ENCODE assay signal across 21 cellular contexts in genomic region chr20:46963758-46964181, GRCh38.
DNase-seq lines count a peak whose midpoint lies in the region; ATAC-seq, FAIRE-seq and TF ChIP-seq lines count a peak whose summit lies in the region.
"Had no signal": no experiment of that assay in that cellular context is flagged by ENCODE, and none has a peak within 500 bp of the region (broad histone marks: within the 10 kb centered on the region; RNA-seq: fewer than 3 reads in every experiment).

No MANE protein-coding gene starts in this region.

- H2BK120ac ChIP-seq in trophoblast cell (ENCODE audit: insufficient read depth, low read length, poor library complexity): no peak overlapping the region

- no peak overlapping the region for H2BK5ac ChIP-seq in trophoblast cell (ENCODE audit: low read depth, low read length, poor library complexity)

- no peak for FAIRE-seq in bronchial epithelial cell (lab: Jason Lieb, UNC)
- FAIRE-seq: GM18507, GM19239 had no signal

- no peaks in the 10 kb centered on the region for H3K79me1 ChIP-seq in trophoblast cell (ENCODE audit: low read length)

- BruUV-seq in PC-3 (replicated peaks; lab: Mats Ljungman, UMichigan): no TSS peak

- WGBS in trophoblast cell (ENCODE audit: extremely low coverage, insufficient coverage, insufficient read length): no CpG with 5 or more reads among the region's 8 CpGs

- CTCF ChIA-PET in PC-3 (lab: Charles Lee): no interaction called here

- H3K4me1 ChIP-seq in PC-3 (ENCODE audit: insufficient read depth, low read length) (peaks cover 33% of the 10 kb centered on the region), trophoblast cell (ENCODE audit: control insufficient read depth in 1 of 2, insufficient read depth in 2 of 2, low read length in 2 of 2) (peaks cover 3 to 6% of the 10 kb centered on the region in 2 experiments)
- H3K4me1 ChIP-seq: gastroesophageal sphincter, left ventricle myocardium inferior, upper lobe of right lung had no signal

- no peak overlapping the region for H3K4me3 ChIP-seq in PC-3 (ENCODE audit: low read length)
- H3K4me3 ChIP-seq in bronchial epithelial cell (ENCODE audit: low read depth, low read length): no peak overlapping the region
- no peak overlapping the region for H3K4me3 ChIP-seq in trophoblast cell (ENCODE audit: low read depth, low read length)
- H3K4me3 ChIP-seq: BLaER1, gastroesophageal sphincter, left ventricle myocardium inferior, upper lobe of right lung had no signal

- no peak overlapping the region for H4K91ac ChIP-seq in trophoblast cell (ENCODE audit: low read depth, low read length)

- H2AFZ ChIP-seq in PC-3 (ENCODE audit: low read length): 0 out of 2 replicates have a peak overlapping the region, but pooled peaks have one; percentile 12
- H2AFZ ChIP-seq in trophoblast cell (ENCODE audit: insufficient read depth, low read length, poor library complexity): no peak overlapping the region

- DNase-seq in MV-4-11 (lab: John Stamatoyannopoulos, UW) (peak; percentile 79), PC-3 (peak; percentile 81), bronchial epithelial cell (ENCODE audit: low read depth) (peak; percentile 74), trophoblast cell (peak; percentile 57 to 77), DMS153 treated with DMSO at 0.1 percent for 48 hours (lab: John Stamatoyannopoulos, UW; ENCODE audit: unreplicated experiment) (no peak), NCI-H2081 treated with DMSO at 0.1 percent for 48 hours (lab: John Stamatoyannopoulos, UW) (no peak), HT-29 (ENCODE audit: low spot score) (no peak)
- DNase-seq: cerebellar nuclear complex; effector memory CD8-positive, alpha-beta T cell; HFFc6; left ventricle myocardium inferior; NCI-H1048; stimulated activated naive B cell treated with anti-CD40 and anti-IgM and Interleukin-4, amounts not matched to agents 10 μg/mL and 1 μg/mL and 100 μg/mL, for 72 hours; T-cell; upper lobe of right lung had no signal

- TF ChIP-seq CTCF in PC-3 (conservative IDR thresholded peaks at IDR 0.05; ENCODE audit: low read depth, low read length): no peak
- no peak for TF ChIP-seq CTCF in bronchial epithelial cell (IDR thresholded peaks at IDR 0.05; ENCODE audit: insufficient read depth, low read length, severe bottlenecking)

- no peak overlapping the region for H4K12ac ChIP-seq in trophoblast cell (ENCODE audit: low read depth, low read length)

- no peak overlapping the region for H3K4ac ChIP-seq in trophoblast cell (ENCODE audit: low read depth, low read length)

- H3K9ac ChIP-seq in PC-3 (ENCODE audit: low read length) (no peak overlapping the region), trophoblast cell (ENCODE audit: low read length) (no peak overlapping the region)
- H3K9ac ChIP-seq: BLaER1 had no signal

- no peak overlapping the region for H3K14ac ChIP-seq in trophoblast cell (ENCODE audit: low read length)

- H3K23ac ChIP-seq in trophoblast cell (ENCODE audit: low read length): no peak overlapping the region

- H3K9me3 ChIP-seq in PC-3 (ENCODE audit: low read length): no peaks in the 10 kb centered on the region
- no peaks in the 10 kb centered on the region for H3K9me3 ChIP-seq in trophoblast cell (ENCODE audit: insufficient read depth, low read depth, low read length)
- H3K9me3 ChIP-seq: BLaER1, gastroesophageal sphincter, upper lobe of right lung had no signal

- POLR2A ChIA-PET in PC-3 (lab: Charles Lee; ENCODE audit: unreplicated experiment): no interaction called here

- H3K79me2 ChIP-seq in PC-3 (ENCODE audit: low read length) (no peaks in the 10 kb centered on the region), trophoblast cell (ENCODE audit: control insufficient read depth, insufficient read depth, low read length, poor library complexity) (no peaks in the 10 kb centered on the region)

- ATAC-seq in PC-3: no peak
- ATAC-seq in HG02884 (IDR thresholded peaks at IDR 0.05; ENCODE audit: unreplicated experiment): no peak
- ATAC-seq: effector memory CD8-positive, alpha-beta T cell; gastroesophageal sphincter; Panc1; stimulated activated naive B cell treated with anti-CD40 and anti-IgM and Interleukin-4, amounts not matched to agents 10 μg/mL and 1 μg/mL and 100 μg/mL, for 72 hours; T-cell; upper lobe of right lung had no signal

- no peaks in the 10 kb centered on the region for H3K27me3 ChIP-seq in PC-3 (ENCODE audit: low read length)
- H3K27me3 ChIP-seq in bronchial epithelial cell (ENCODE audit: control insufficient read depth, insufficient read depth, low read length): no peaks in the 10 kb centered on the region
- no peaks in the 10 kb centered on the region for H3K27me3 ChIP-seq in trophoblast cell (ENCODE audit: insufficient read depth, low read length)
- H3K27me3 ChIP-seq: BLaER1, upper lobe of right lung had no signal

- H3K9me2 ChIP-seq in PC-3 (replicated peaks; ENCODE audit: low read length): no peaks in the 10 kb centered on the region

- no peaks in the 10 kb centered on the region for H3F3A ChIP-seq in PC-3 (ENCODE audit: low read length, unreplicated experiment)

- H2AK5ac ChIP-seq in trophoblast cell (ENCODE audit: low read length): no peak overlapping the region

- H4K8ac ChIP-seq in trophoblast cell (ENCODE audit: low read depth, low read length): no peak overlapping the region

- H2BK12ac ChIP-seq in trophoblast cell (ENCODE audit: low read length): no peak overlapping the region

- no peaks in the 10 kb centered on the region for H3K36me3 ChIP-seq in PC-3 (ENCODE audit: low read depth, low read length)
- no peaks in the 10 kb centered on the region for H3K36me3 ChIP-seq in bronchial epithelial cell (ENCODE audit: control insufficient read depth, insufficient read depth, low read length)
- no peaks in the 10 kb centered on the region for H3K36me3 ChIP-seq in trophoblast cell (ENCODE audit: control insufficient read depth in 1 of 2, insufficient read depth in 2 of 2, low read length in 2 of 2)
- H3K36me3 ChIP-seq: BLaER1, gastroesophageal sphincter, left ventricle myocardium inferior, upper lobe of right lung had no signal

- intact Hi-C loops in PC-3 (cut with micrococcal nuclease): no loop called here

- H3K4me2 ChIP-seq in PC-3 (ENCODE audit: low read length) (0 out of 2 replicates have a peak overlapping the region, but pooled peaks have one; percentile 4), trophoblast cell (ENCODE audit: low read length) (no peak overlapping the region)
- H3K4me2 ChIP-seq: BLaER1 had no signal

- H4K20me1 ChIP-seq in PC-3 (ENCODE audit: low read length): no peaks in the 10 kb centered on the region
- H4K20me1 ChIP-seq: BLaER1 had no signal

- H3K18ac ChIP-seq in trophoblast cell (ENCODE audit: low read length): no peak overlapping the region

- H3K27ac ChIP-seq in PC-3 (ENCODE audit: low read length) (peak overlapping the region; percentile 66), trophoblast cell (ENCODE audit: low read depth, low read length) (no peak overlapping the region)
- H3K27ac ChIP-seq: BLaER1, gastroesophageal sphincter, left ventricle myocardium inferior, upper lobe of right lung had no signal

Comparison
In these comparisons a context has a peak if more than half of its experiments do, and no peak if none do; other contexts are left out.
1. DNase-seq: peak in MV-4-11 (single experiment), PC-3 (single experiment), bronchial epithelial cell (single experiment) and trophoblast cell (2 of 2); none in DMS153 treated with DMSO at 0.1 percent for 48 hours (single experiment), NCI-H2081 treated with DMSO at 0.1 percent for 48 hours (single experiment) and HT-29 (single experiment).